9 cellular contexts compared by ENCODE assay signal in genomic region chr15:49902791-49903481, GRCh38.
A peak's percentile ranks its signal among the peaks of the same experiment; 100 is the strongest.
DNase-seq lines count a peak whose midpoint lies in the region; ATAC-seq and TF ChIP-seq lines count a peak whose summit lies in the region.
"Had no signal": no experiment of that assay in that cellular context is flagged by ENCODE, and none has a peak within 500 bp of the region (broad histone marks: within the 10 kb centered on the region; RNA-seq: fewer than 3 reads in every experiment).

No MANE protein-coding gene starts in this region.

- CTCF ChIA-PET in mammary epithelial cell (lab: Charles Lee; ENCODE audit: low non-redundant PET) (interaction anchor here (0.6 kb wide), 1 partner anchor 242 kb away, joined by 4 read pairs; no protein-coding TSS in a partner anchor), RWPE1 (lab: Yijun Ruan, JAX) (interaction anchor here (0.6 kb wide), 1 partner anchor 301 kb away, joined by 3 read pairs; no protein-coding TSS in a partner anchor)

- no peaks in the 10 kb centered on the region for H3K36me3 ChIP-seq in mammary epithelial cell (ENCODE audit: insufficient read depth, low read length)
- H3K36me3 ChIP-seq in gastrocnemius medialis, result no peaks in the 10 kb centered on the region

- H3K79me2 ChIP-seq in mammary epithelial cell (ENCODE audit: insufficient read depth, low read length), result no peaks in the 10 kb centered on the region

- in situ Hi-C loops in mammary epithelial cell (cut with MboI; ENCODE audit: low sequenced_read_pairs in 2 of 2), result no loop called here
- in situ Hi-C loops in gastrocnemius medialis (cut with MboI; ENCODE audit: low sequenced_read_pairs in 4 of 4), result loop anchor here in 1 of 4 donors (25.0 kb wide), 1 partner anchor 91 kb away; no protein-coding TSS in a partner anchor

- H3K4me3 ChIP-seq in mammary epithelial cell (replicated peaks in 1 of 3; ENCODE audit: insufficient read depth in 1 of 3, low read depth in 2 of 3, low read length in 3 of 3) (no peak overlapping the region), gastrocnemius medialis (no peak overlapping the region)

- DNase-seq in COLO829 (ENCODE audit: low spot score) (peak; percentile 28), mammary epithelial cell (peak; percentile 60), iris pigment epithelial cell (ENCODE audit: low read depth) (peak; percentile 86), gastrocnemius medialis (no peak), RWPE1 (ENCODE audit: low spot score) (no peak), posterior cingulate gyrus (no peak), RKO (ENCODE audit: low spot score) (no peak)

- H3K27ac ChIP-seq in mammary epithelial cell (ENCODE audit: insufficient read depth, low read depth, low read length) (no peak overlapping the region), gastrocnemius medialis (peak overlapping the region; percentile 43 to 60 (median 48)), RWPE1 (no peak overlapping the region)
- H3K27ac ChIP-seq: C4-2B had no signal

- POLR2A ChIA-PET in RWPE1 (lab: Yijun Ruan, JAX; ENCODE audit: low non-redundant PET), result no interaction called here

- no peak overlapping the region for H3K9ac ChIP-seq in mammary epithelial cell (ENCODE audit: insufficient read depth, low read length)

- dilution Hi-C loops in mammary epithelial cell (cut with HindIII; ENCODE audit: low sequenced_read_pairs), result no loop called here

- intact Hi-C loops in mammary epithelial cell (cut with micrococcal nuclease), result loop anchor here (1.0 to 10.0 kb wide), 4 partner anchors 51 to 668 kb away; no protein-coding TSS in a partner anchor
- intact Hi-C loops in gastrocnemius medialis (cut with DNase I; ENCODE audit: low total_unique reads), result no loop called here
- intact Hi-C loops in posterior cingulate gyrus (cut with DNase I), result loop anchor here (2.0 to 5.0 kb wide), 2 partner anchors 100 to 281 kb away; partner anchors contain the start of genes DTWD1 and FAM227B

- H3K4me1 ChIP-seq in mammary epithelial cell (ENCODE audit: insufficient read depth, low read length) (no peaks in the 10 kb centered on the region), gastrocnemius medialis (no peaks in the 10 kb centered on the region)

- H4K20me1 ChIP-seq in mammary epithelial cell (ENCODE audit: insufficient read depth, low read length), result no peaks in the 10 kb centered on the region

- WGBS in mammary epithelial cell (ENCODE audit: low coverage, missing lambda C conversion rate), result 4% methylated on average over 7 of the region's 7 CpGs

- no peaks in the 10 kb centered on the region for H3K27me3 ChIP-seq in mammary epithelial cell (ENCODE audit: insufficient read depth, low read length)
- no peaks in the 10 kb centered on the region for H3K27me3 ChIP-seq in gastrocnemius medialis

- ATAC-seq in gastrocnemius medialis (peak; percentile 73 to 79), HG03139 (IDR thresholded peaks at IDR 0.05; ENCODE audit: unreplicated experiment) (no peak)

- H3K9me3 ChIP-seq in mammary epithelial cell (replicated peaks; ENCODE audit: insufficient read depth, low read length) (no peaks in the 10 kb centered on the region), gastrocnemius medialis (no peaks in the 10 kb centered on the region)

- H2AFZ ChIP-seq in mammary epithelial cell (ENCODE audit: low read depth, low read length), result peak overlapping the region; percentile 50

- TF ChIP-seq CTCF in mammary epithelial cell (conservative IDR thresholded peaks at IDR 0.05 in 1 of 2, IDR thresholded peaks at IDR 0.05 in 1 of 2; ENCODE audit: extremely low read depth in 1 of 2, insufficient read depth in 1 of 2, low read depth in 1 of 2, low read length in 2 of 2) (no peak), gastrocnemius medialis (IDR thresholded peaks at IDR 0.05 in 4 of 5, conservative IDR thresholded peaks at IDR 0.05 in 1 of 5) (no peak), RWPE1 (conservative IDR thresholded peaks at IDR 0.05; ENCODE audit: low read depth) (no peak)

- peak overlapping the region; percentile 43 for H3K4me2 ChIP-seq in mammary epithelial cell (ENCODE audit: insufficient read depth, low read depth, low read length)

- TF ChIP-seq POLR2A in gastrocnemius medialis (IDR thresholded peaks at IDR 0.05), result no peak

- no TSS peak for BruUV-seq in mammary epithelial cell (replicated peaks; lab: Mats Ljungman, UMichigan)

Comparison
In these comparisons a context has a peak if more than half of its experiments do, and no peak if none do; other contexts are left out.
1. DNase-seq: peak in COLO829 (single experiment), mammary epithelial cell (single experiment) and iris pigment epithelial cell (single experiment); none in gastrocnemius medialis (0 of 2), RWPE1 (single experiment), posterior cingulate gyrus (0 of 10) and RKO (single experiment).
2. H3K27ac ChIP-seq: peak in gastrocnemius medialis (4 of 4); none in mammary epithelial cell (single experiment) and RWPE1 (single experiment).